7 cellular contexts compared by ENCODE assay signal in the genomic region with DNA sequence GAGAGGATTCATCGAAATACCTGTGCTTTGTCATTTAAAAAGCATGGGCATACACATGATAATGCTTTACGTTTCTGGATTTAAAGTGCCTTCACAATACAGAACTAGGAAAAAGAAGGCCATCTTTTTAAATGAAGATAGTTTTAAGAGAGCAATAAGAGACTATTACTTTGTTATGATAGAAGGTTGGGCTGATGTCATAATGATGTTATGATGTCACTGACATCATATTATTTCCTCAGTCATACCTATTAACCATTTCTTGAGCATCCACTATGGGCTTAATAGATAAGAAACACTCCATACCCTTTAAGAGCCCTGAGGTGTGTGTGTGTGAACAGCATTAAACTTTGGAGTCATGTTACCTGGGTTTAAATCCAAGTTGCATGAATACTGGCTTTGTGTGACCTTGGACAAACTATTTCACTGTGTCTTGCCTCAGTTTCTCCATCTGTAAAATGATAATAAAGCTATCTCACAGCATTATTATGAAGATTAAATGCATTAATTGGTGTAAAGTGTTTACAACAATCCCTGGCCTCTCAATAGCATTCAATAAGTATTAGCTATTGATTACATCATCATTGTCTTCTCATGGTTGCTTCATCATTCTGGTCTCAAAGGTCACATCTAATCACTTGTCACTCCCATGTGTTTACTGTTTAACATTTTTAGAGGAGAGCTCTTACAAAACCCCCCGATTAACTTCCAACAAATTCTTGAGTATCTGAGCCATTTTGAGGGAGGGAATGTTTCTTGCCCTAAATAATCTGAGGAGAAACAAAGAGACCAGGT.
"Had no signal": no experiment of that assay in that cellular context is flagged by ENCODE, and none has a peak within 500 bp of the region (broad histone marks: within the 10 kb centered on the region; RNA-seq: fewer than 3 reads in every experiment).

No MANE protein-coding gene starts in this region.

- H2AFZ ChIP-seq: GM23248 had no signal

- H3K9ac ChIP-seq: GM23248 had no signal

- H3K27ac ChIP-seq: GM23248 had no signal

- FAIRE-seq: HTR-8/SVneo had no signal

- ATAC-seq: HCT116 had no signal

- H3K4me3 ChIP-seq: GM23248, HAP-1 had no signal

- H3K36me3 ChIP-seq: HAP-1 had no signal

- DNase-seq: GM23248, GOT3, H7, KBM-7 had no signal

- H3K9me3 ChIP-seq: HAP-1 had no signal

- H3K4me1 ChIP-seq: HAP-1 had no signal
